16 cellular contexts compared by ENCODE assay signal in genomic region chr10:84178387-84178697, GRCh38. TPM values are rescaled to one million over a fixed set of nuclear protein-coding genes. Genes with fewer than 3 reads are reported as not detected.
"Had no signal": no experiment of that assay in that cellular context is flagged by ENCODE, and none has a peak within 500 bp of the region (broad histone marks: within the 10 kb centered on the region; RNA-seq: fewer than 3 reads in every experiment).

No MANE protein-coding gene starts in this region.

- DNase-seq: activated CD4-positive, alpha-beta T cell treated with anti-CD3 and anti-CD28 coated beads, Interleukin-2, amount 50 U/mL, for 48 hours; activated CD4-positive, CD25-positive, alpha-beta regulatory T cell treated with anti-CD3 and anti-CD28 coated beads, Interleukin-2, amount 50 U/mL, for 72 hours; colonic mucosa; left colon; retina had no signal

- H3K4me3 Mint-ChIP-seq: activated naive CD4-positive, alpha-beta T cell treated with anti-CD3 and anti-CD28 coated beads, Interleukin-2, amount 10 ng/mL, durations not matched to agents 7 days and 5 days; naive thymus-derived CD4-positive, alpha-beta T cell; T-helper 2 cell treated with Interferon-gamma antibody and Interleukin-4, amounts not matched to agents 5 μg/mL and 100 μg/mL, for 36 hours had no signal

- H3K9me3 ChIP-seq: colonic mucosa, neutrophil, tibial nerve had no signal

- H3K9me3 Mint-ChIP-seq: activated naive CD4-positive, alpha-beta T cell treated with anti-CD3 and anti-CD28 coated beads, Interleukin-2, amount 10 ng/mL, durations not matched to agents 7 days and 5 days; activated T-helper 2 cell treated with anti-CD3 and anti-CD28 coated beads, Interferon-gamma antibody, Interleukin-2, Interleukin-4, amounts not matched to agents 10 μg/mL and 5 μg/mL and 100 μg/mL, durations not matched to agents 14 hours and 24 hours and 36 hours; T-helper 2 cell treated with Interferon-gamma antibody and Interleukin-4, amounts not matched to agents 5 μg/mL and 100 μg/mL, for 36 hours had no signal

- H3K4me1 ChIP-seq: tibial nerve had no signal

- H3K27ac Mint-ChIP-seq: activated naive CD4-positive, alpha-beta T cell treated with anti-CD3 and anti-CD28 coated beads, Interleukin-2, amount 10 ng/mL, durations not matched to agents 7 days and 5 days; activated T-helper 2 cell treated with anti-CD3 and anti-CD28 coated beads, Interferon-gamma antibody, Interleukin-2, Interleukin-4, amounts not matched to agents 10 μg/mL and 5 μg/mL and 100 μg/mL, durations not matched to agents 14 hours and 24 hours and 36 hours; naive thymus-derived CD4-positive, alpha-beta T cell; T-helper 2 cell treated with Interferon-gamma antibody and Interleukin-4, amounts not matched to agents 5 μg/mL and 100 μg/mL, for 36 hours had no signal

- H3K36me3 ChIP-seq: colonic mucosa, neutrophil, tibial nerve had no signal

- H3K27me3 Mint-ChIP-seq: activated naive CD4-positive, alpha-beta T cell treated with anti-CD3 and anti-CD28 coated beads, Interleukin-2, amount 10 ng/mL, durations not matched to agents 7 days and 5 days; naive thymus-derived CD4-positive, alpha-beta T cell had no signal

- H3K27ac ChIP-seq: colonic mucosa, neutrophil, tibial nerve had no signal

- H3K27me3 ChIP-seq: colonic mucosa, neutrophil, tibial nerve had no signal

- H3K36me3 Mint-ChIP-seq: activated naive CD4-positive, alpha-beta T cell treated with anti-CD3 and anti-CD28 coated beads, Interleukin-2, amount 10 ng/mL, durations not matched to agents 7 days and 5 days; naive thymus-derived CD4-positive, alpha-beta T cell had no signal

- FAIRE-seq: endothelial cell of umbilical vein had no signal

- H3K4me3 ChIP-seq: colonic mucosa, lung, tibial nerve had no signal

RNA-seq across cellular contexts. Expression of gene GPR15LG, which starts 4.7 kb away (rescaled TPM):
- total RNA-seq: activated T-helper 2 cell treated with anti-CD3 and anti-CD28 coated beads, Interferon-gamma antibody, Interleukin-2, Interleukin-4, amounts not matched to agents 10 μg/mL and 5 μg/mL and 100 μg/mL, durations not matched to agents 14 hours and 24 hours and 36 hours; cardiac septum; endothelial cell of umbilical vein; lung; naive thymus-derived CD4-positive, alpha-beta T cell; skeletal muscle tissue; tibial nerve had no signal
- polyA plus RNA-seq: endothelial cell of umbilical vein; naive thymus-derived CD4-positive, alpha-beta T cell had no signal

RNA-seq across cellular contexts. Expression of gene LRIT2, which starts 47.0 kb away (rescaled TPM):
- total RNA-seq: activated T-helper 2 cell treated with anti-CD3 and anti-CD28 coated beads, Interferon-gamma antibody, Interleukin-2, Interleukin-4, amounts not matched to agents 10 μg/mL and 5 μg/mL and 100 μg/mL, durations not matched to agents 14 hours and 24 hours and 36 hours; cardiac septum; colonic mucosa; endothelial cell of umbilical vein; left colon; lung; naive thymus-derived CD4-positive, alpha-beta T cell; skeletal muscle tissue; tibial nerve had no signal
- polyA plus RNA-seq: adipose tissue; endothelial cell of umbilical vein; lung; naive thymus-derived CD4-positive, alpha-beta T cell had no signal
